ENCODE assay signal across 1 cellular context in the genomic region with DNA sequence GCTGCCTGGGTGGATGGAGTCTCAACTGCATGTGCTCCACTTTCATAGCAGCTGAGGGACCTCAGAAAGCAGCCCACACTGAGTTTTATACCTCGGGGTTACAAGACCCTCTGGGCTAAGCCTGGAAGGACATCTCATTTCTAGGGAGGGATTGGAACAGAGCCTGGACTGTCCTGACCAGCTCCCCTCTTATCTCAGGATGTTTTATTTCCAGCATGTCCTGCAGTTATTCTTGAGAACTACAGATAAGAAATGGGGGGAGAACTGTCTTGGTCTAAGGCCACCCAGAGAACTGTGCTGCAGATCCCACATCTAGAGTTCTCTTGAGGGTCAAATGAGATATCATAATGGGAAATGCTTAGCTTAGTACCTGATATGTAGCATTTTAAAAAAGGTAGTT.
TF ChIP-seq lines count a peak whose summit lies in the region.

No MANE protein-coding gene starts in this region.

TF ChIP-seq in K562, 482 proteins besides CTCF, POLR2A, EP300 and RAD21 (continued from another document and continues in another):
- TF ChIP-seq, protein P1, sequence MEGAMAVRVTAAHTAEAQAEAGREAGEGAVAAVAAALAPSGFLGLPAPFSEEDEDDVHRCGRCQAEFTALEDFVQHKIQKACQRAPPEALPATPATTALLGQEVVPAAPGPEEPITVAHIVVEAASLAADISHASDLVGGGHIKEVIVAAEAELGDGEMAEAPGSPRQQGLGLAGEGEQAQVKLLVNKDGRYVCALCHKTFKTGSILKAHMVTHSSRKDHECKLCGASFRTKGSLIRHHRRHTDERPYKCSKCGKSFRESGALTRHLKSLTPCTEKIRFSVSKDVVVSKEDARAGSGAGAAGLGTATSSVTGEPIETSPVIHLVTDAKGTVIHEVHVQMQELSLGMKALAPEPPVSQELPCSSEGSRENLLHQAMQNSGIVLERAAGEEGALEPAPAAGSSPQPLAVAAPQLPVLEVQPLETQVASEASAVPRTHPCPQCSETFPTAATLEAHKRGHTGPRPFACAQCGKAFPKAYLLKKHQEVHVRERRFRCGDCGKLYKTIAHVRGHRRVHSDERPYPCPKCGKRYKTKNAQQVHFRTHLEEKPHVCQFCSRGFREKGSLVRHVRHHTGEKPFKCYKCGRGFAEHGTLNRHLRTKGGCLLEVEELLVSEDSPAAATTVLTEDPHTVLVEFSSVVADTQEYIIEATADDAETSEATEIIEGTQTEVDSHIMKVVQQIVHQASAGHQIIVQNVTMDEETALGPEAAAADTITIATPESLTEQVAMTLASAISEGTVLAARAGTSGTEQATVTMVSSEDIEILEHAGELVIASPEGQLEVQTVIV (CRISPR knock-in tag; IDR thresholded peaks at IDR 0.05; ENCODE audit: borderline replicate concordance) = no peak
- no peak for TF ChIP-seq CBFB (CRISPR knock-in tag; IDR thresholded peaks at IDR 0.05)
- TF ChIP-seq RBM39 (optimal IDR thresholded peaks at IDR 0.05; ENCODE audit: low read depth, low read length) = no peak
- 0 out of 2 replicates have a peak, but pooled peaks have one; percentile 35 for TF ChIP-seq FOXM1 (IDR thresholded peaks at IDR 0.05; ENCODE audit: low read depth)
- TF ChIP-seq FOXM1 (CRISPR knock-in tag; IDR thresholded peaks at IDR 0.05; ENCODE audit: low read depth) = no peak
- peak; percentile 58; the same call in 1 of the 2 replicates for TF ChIP-seq POLR2AphosphoS5 (IDR thresholded peaks at IDR 0.05; ENCODE audit: control insufficient read depth, insufficient read depth, low read depth, low read length)
- TF ChIP-seq NR4A1 (CRISPR knock-in tag; IDR thresholded peaks at IDR 0.05) = no peak
- TF ChIP-seq NR4A1 (tag; IDR thresholded peaks at IDR 0.05) = no peak
- TF ChIP-seq FOXA3 (CRISPR knock-in tag; conservative IDR thresholded peaks at IDR 0.05 in 1 of 2, IDR thresholded peaks at IDR 0.05 in 1 of 2) = 0 out of 4 replicates have a peak, but pooled peaks of 1 of the 2 experiments have one; percentile 0
- TF ChIP-seq, protein P2, sequence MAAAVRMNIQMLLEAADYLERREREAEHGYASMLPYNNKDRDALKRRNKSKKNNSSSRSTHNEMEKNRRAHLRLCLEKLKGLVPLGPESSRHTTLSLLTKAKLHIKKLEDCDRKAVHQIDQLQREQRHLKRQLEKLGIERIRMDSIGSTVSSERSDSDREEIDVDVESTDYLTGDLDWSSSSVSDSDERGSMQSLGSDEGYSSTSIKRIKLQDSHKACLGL (CRISPR knock-in tag; IDR thresholded peaks at IDR 0.05; ENCODE audit: borderline replicate concordance, poor library complexity, severe bottlenecking) = no peak
- peak; percentile 80 for TF ChIP-seq DPF2 (IDR thresholded peaks at IDR 0.05)
- TF ChIP-seq ERF (CRISPR knock-in tag; IDR thresholded peaks at IDR 0.05) = no peak
- TF ChIP-seq ZNF699 (CRISPR knock-in tag; IDR thresholded peaks at IDR 0.05; ENCODE audit: insufficient replicate concordance) = no peak
- no peak for TF ChIP-seq KLF13 (tag; IDR thresholded peaks at IDR 0.05; ENCODE audit: borderline replicate concordance, low read depth)
- TF ChIP-seq ZNF707 (CRISPR knock-in tag; conservative IDR thresholded peaks at IDR 0.05) = no peak
- TF ChIP-seq ZNF347 (CRISPR knock-in tag; IDR thresholded peaks at IDR 0.05; ENCODE audit: low read depth) = no peak
- peak; percentile 14 for TF ChIP-seq NEUROD1 (IDR thresholded peaks at IDR 0.05; ENCODE audit: borderline replicate concordance, low read depth, low read length, partially characterized antibody)
- peak; percentile 67 for TF ChIP-seq TEAD4 (IDR thresholded peaks at IDR 0.05; ENCODE audit: low read length)
- TF ChIP-seq TEAD4 (CRISPR knock-in tag; IDR thresholded peaks at IDR 0.05; ENCODE audit: borderline replicate concordance) = no peak
- TF ChIP-seq KDM1A (IDR thresholded peaks at IDR 0.05) = 0 out of 4 replicates have a peak, but pooled peaks of 1 of the 2 experiments have one; percentile 38
- TF ChIP-seq, protein P3, sequence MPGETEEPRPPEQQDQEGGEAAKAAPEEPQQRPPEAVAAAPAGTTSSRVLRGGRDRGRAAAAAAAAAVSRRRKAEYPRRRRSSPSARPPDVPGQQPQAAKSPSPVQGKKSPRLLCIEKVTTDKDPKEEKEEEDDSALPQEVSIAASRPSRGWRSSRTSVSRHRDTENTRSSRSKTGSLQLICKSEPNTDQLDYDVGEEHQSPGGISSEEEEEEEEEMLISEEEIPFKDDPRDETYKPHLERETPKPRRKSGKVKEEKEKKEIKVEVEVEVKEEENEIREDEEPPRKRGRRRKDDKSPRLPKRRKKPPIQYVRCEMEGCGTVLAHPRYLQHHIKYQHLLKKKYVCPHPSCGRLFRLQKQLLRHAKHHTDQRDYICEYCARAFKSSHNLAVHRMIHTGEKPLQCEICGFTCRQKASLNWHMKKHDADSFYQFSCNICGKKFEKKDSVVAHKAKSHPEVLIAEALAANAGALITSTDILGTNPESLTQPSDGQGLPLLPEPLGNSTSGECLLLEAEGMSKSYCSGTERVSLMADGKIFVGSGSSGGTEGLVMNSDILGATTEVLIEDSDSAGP (CRISPR knock-in tag; IDR thresholded peaks at IDR 0.05) = no peak
- TF ChIP-seq STAT5A (IDR thresholded peaks at IDR 0.05; ENCODE audit: borderline replicate concordance, low read length) = 0 out of 2 replicates have a peak, but pooled peaks have one; percentile 19
- TF ChIP-seq HNRNPK (IDR thresholded peaks at IDR 0.05; ENCODE audit: low read depth, low read length, poor library complexity, severe bottlenecking) = no peak
- no peak for TF ChIP-seq MCM3 (IDR thresholded peaks at IDR 0.05)
- TF ChIP-seq CBFA2T3 (IDR thresholded peaks at IDR 0.05) = peak; percentile 89
- TF ChIP-seq, protein P4, sequence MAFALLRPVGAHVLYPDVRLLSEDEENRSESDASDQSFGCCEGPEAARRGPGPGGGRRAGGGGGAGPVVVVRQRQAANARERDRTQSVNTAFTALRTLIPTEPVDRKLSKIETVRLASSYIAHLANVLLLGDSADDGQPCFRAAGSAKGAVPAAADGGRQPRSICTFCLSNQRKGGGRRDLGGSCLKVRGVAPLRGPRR (CRISPR knock-in tag; IDR thresholded peaks at IDR 0.05) = no peak
- no peak for TF ChIP-seq RAD51 (IDR thresholded peaks at IDR 0.05; ENCODE audit: borderline replicate concordance, low read depth)
- TF ChIP-seq ZNF695 (CRISPR knock-in tag; IDR thresholded peaks at IDR 0.05) = no peak
- peak; percentile 74 for TF ChIP-seq CBFA2T2 (conservative IDR thresholded peaks at IDR 0.05)
- no peak for TF ChIP-seq CBX1 (IDR thresholded peaks at IDR 0.05; ENCODE audit: low read depth)
- peak; percentile 61; the same call in 1 of the 2 replicates for TF ChIP-seq SOX6 (IDR thresholded peaks at IDR 0.05)
- TF ChIP-seq ASH1L (IDR thresholded peaks at IDR 0.05; ENCODE audit: borderline replicate concordance, low read depth, partially characterized antibody) = no peak
- 0 out of 2 replicates have a peak, but pooled peaks have one; percentile 28 for TF ChIP-seq ZBTB7A (IDR thresholded peaks at IDR 0.05; ENCODE audit: borderline replicate concordance, control insufficient read depth, low read depth, low read length)
- TF ChIP-seq ZFP36 (IDR thresholded peaks at IDR 0.05; ENCODE audit: low read depth, low read length, partially characterized antibody) = no peak
- TF ChIP-seq, protein P5, sequence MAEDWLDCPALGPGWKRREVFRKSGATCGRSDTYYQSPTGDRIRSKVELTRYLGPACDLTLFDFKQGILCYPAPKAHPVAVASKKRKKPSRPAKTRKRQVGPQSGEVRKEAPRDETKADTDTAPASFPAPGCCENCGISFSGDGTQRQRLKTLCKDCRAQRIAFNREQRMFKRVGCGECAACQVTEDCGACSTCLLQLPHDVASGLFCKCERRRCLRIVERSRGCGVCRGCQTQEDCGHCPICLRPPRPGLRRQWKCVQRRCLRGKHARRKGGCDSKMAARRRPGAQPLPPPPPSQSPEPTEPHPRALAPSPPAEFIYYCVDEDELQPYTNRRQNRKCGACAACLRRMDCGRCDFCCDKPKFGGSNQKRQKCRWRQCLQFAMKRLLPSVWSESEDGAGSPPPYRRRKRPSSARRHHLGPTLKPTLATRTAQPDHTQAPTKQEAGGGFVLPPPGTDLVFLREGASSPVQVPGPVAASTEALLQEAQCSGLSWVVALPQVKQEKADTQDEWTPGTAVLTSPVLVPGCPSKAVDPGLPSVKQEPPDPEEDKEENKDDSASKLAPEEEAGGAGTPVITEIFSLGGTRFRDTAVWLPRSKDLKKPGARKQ (CRISPR knock-in tag; IDR thresholded peaks at IDR 0.05) = no peak
- TF ChIP-seq YBX1 (IDR thresholded peaks at IDR 0.05) = no peak
- TF ChIP-seq SIRT6 (IDR thresholded peaks at IDR 0.05; ENCODE audit: low read depth, low read length) = no peak
- TF ChIP-seq CREM (IDR thresholded peaks at IDR 0.05; ENCODE audit: low read depth) = no peak
- no peak for TF ChIP-seq ESRRB (CRISPR knock-in tag; IDR thresholded peaks at IDR 0.05; ENCODE audit: borderline replicate concordance)
- TF ChIP-seq ZKSCAN8 (CRISPR knock-in tag; IDR thresholded peaks at IDR 0.05) = no peak
- no peak for TF ChIP-seq HDAC6 (IDR thresholded peaks at IDR 0.05; ENCODE audit: low read depth, low read length)
- no peak for TF ChIP-seq MAZ (CRISPR knock-in tag; conservative IDR thresholded peaks at IDR 0.05 in 1 of 2, IDR thresholded peaks at IDR 0.05 in 1 of 2)
- no peak for TF ChIP-seq SMARCB1 (IDR thresholded peaks at IDR 0.05; ENCODE audit: insufficient read length, low read depth)
- peak; percentile 35; the same call in 1 of the 2 replicates for TF ChIP-seq NCOA1 (IDR thresholded peaks at IDR 0.05; ENCODE audit: low read depth)
- TF ChIP-seq CEBPB (tag; IDR thresholded peaks at IDR 0.05) = no peak
- peak; percentile 66 for TF ChIP-seq SMARCA4 (IDR thresholded peaks at IDR 0.05)
- peak; percentile 32; the same call in 1 of the 2 replicates for TF ChIP-seq MBD2 (IDR thresholded peaks at IDR 0.05; ENCODE audit: borderline replicate concordance, low read depth)
- TF ChIP-seq L3MBTL2 (IDR thresholded peaks at IDR 0.05) = 0 out of 2 replicates have a peak, but pooled peaks have one; percentile 28
- TF ChIP-seq NFXL1 (CRISPR knock-in tag; IDR thresholded peaks at IDR 0.05) = no peak
- peak in 1 of 2 experiments; percentile 74; a peak in 2 of 4 replicates for TF ChIP-seq RCOR1 (IDR thresholded peaks at IDR 0.05; ENCODE audit: borderline replicate concordance in 1 of 2, low read depth in 2 of 2, low read length in 2 of 2)
- TF ChIP-seq FOXJ3 (CRISPR knock-in tag; IDR thresholded peaks at IDR 0.05) = no peak
- TF ChIP-seq EZH2 (IDR thresholded peaks at IDR 0.05; ENCODE audit: borderline replicate concordance, low read depth, low read length) = no peak
- TF ChIP-seq, protein P6, sequence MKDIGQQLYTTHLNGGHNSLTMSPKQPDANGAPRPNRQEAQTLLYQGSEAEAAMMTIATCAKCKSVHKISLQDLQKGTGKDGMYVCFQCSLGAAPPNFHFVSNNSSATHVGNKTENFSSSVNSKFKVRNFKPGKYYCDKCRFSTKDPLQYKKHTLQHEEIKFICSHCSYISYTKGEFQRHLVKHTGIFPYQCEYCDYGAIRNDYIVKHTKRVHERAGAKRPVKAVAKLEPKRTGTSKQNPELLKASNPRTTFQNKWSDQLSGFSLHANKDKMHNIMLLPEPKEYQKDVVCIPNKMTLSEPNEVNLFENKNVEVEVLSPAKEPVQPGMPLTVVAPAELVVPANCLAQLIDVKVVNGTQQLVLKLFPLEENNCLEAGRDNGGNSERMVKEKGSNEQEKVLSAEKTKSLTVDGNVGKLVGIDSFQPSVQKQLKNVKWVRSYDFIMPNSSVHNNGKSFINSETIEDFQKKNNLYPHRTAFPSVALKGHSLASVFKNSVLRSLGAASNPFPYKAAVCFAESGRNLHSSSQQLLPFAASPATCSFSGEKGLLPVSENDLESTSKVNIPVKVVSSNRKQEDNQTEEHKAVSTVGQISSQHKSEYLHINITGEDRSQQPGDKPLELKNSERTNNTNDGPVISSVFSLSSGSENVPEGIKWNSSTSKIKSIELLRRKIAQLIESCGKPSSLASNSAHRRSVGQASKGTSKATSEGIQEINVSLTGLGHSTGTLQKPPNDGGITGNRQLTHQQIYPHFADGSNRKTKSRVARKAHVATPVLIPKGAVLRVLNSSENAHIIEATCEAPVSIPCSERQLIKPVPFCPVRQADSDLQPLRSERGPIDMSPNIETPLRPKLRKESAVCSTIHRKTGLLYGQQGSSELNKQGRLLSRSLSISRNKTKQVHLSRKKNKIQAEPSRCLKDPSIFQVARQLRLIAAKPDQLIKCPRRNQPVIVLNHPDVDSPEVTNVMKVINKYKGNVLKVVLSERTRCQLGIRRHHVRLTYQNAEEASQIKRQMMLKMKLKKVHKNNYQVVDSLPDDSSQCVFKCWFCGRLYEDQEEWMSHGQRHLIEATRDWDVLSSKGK (CRISPR knock-in tag; IDR thresholded peaks at IDR 0.05) = no peak
- TF ChIP-seq ZNF696 (CRISPR knock-in tag; conservative IDR thresholded peaks at IDR 0.05) = no peak
- TF ChIP-seq LEF1 (IDR thresholded peaks at IDR 0.05) = peak; percentile 40; the same call in 1 of the 2 replicates
- no peak for TF ChIP-seq KLF6 (CRISPR knock-in tag; IDR thresholded peaks at IDR 0.05; ENCODE audit: borderline replicate concordance)
- TF ChIP-seq ESRRA (IDR thresholded peaks at IDR 0.05; ENCODE audit: borderline replicate concordance, low read depth) = peak; percentile 33; the same call in 1 of the 2 replicates
- TF ChIP-seq TRIM24 (IDR thresholded peaks at IDR 0.05) = peak in 1 of 2 experiments; percentile 47; a peak in 1 of 4 replicates
- peak; percentile 62 for TF ChIP-seq CCNT2 (IDR thresholded peaks at IDR 0.05; ENCODE audit: borderline replicate concordance, extremely low read depth, insufficient read length, low read depth, low read length)
- TF ChIP-seq, protein P7, sequence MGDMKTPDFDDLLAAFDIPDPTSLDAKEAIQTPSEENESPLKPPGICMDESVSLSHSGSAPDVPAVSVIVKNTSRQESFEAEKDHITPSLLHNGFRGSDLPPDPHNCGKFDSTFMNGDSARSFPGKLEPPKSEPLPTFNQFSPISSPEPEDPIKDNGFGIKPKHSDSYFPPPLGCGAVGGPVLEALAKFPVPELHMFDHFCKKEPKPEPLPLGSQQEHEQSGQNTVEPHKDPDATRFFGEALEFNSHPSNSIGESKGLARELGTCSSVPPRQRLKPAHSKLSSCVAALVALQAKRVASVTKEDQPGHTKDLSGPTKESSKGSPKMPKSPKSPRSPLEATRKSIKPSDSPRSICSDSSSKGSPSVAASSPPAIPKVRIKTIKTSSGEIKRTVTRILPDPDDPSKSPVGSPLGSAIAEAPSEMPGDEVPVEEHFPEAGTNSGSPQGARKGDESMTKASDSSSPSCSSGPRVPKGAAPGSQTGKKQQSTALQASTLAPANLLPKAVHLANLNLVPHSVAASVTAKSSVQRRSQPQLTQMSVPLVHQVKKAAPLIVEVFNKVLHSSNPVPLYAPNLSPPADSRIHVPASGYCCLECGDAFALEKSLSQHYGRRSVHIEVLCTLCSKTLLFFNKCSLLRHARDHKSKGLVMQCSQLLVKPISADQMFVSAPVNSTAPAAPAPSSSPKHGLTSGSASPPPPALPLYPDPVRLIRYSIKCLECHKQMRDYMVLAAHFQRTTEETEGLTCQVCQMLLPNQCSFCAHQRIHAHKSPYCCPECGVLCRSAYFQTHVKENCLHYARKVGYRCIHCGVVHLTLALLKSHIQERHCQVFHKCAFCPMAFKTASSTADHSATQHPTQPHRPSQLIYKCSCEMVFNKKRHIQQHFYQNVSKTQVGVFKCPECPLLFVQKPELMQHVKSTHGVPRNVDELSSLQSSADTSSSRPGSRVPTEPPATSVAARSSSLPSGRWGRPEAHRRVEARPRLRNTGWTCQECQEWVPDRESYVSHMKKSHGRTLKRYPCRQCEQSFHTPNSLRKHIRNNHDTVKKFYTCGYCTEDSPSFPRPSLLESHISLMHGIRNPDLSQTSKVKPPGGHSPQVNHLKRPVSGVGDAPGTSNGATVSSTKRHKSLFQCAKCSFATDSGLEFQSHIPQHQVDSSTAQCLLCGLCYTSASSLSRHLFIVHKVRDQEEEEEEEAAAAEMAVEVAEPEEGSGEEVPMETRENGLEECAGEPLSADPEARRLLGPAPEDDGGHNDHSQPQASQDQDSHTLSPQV (IDR thresholded peaks at IDR 0.05) = peak; percentile 44; the same call in 1 of the 2 replicates
- TF ChIP-seq NCOR1 (IDR thresholded peaks at IDR 0.05) = peak; percentile 81
